ENCODE assay signal across 1 cellular context in the genomic region with DNA sequence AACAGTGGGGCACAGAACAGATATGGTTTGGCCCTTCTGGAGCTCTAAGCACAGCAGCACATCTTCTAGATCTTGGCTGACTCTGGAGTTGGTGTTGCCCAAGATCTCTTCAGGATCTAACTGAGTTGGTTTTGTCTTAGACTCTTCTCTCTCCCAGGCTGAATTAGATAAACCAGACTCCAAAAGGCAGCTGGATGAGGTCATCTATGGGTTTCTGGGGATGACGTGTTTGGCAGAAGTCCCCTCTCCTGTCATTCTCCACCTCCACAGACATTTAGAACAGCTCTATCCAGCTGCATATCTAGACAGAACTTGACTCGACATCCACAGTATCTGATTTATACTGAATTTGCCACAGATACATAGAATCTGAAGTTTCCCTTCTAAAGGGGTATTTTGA.
TF ChIP-seq lines count a peak whose summit lies in the region.

No MANE protein-coding gene starts in this region.

TF ChIP-seq in SK-N-SH, 30 proteins besides CTCF, POLR2A, EP300 and RAD21 (continued from another document):
- TF ChIP-seq, protein P1, sequence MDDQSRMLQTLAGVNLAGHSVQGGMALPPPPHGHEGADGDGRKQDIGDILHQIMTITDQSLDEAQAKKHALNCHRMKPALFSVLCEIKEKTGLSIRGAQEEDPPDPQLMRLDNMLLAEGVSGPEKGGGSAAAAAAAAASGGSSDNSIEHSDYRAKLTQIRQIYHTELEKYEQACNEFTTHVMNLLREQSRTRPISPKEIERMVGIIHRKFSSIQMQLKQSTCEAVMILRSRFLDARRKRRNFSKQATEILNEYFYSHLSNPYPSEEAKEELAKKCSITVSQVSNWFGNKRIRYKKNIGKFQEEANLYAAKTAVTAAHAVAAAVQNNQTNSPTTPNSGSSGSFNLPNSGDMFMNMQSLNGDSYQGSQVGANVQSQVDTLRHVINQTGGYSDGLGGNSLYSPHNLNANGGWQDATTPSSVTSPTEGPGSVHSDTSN (IDR thresholded peaks at IDR 0.05), result peak; percentile 79
- TF ChIP-seq GABPA (IDR thresholded peaks at IDR 0.05; ENCODE audit: low read depth) (no peak), RCOR1 (IDR thresholded peaks at IDR 0.05; ENCODE audit: low read length) (no peak), RXRA (IDR thresholded peaks at IDR 0.05; ENCODE audit: borderline replicate concordance, low read depth) (peak; percentile 42; the same call in 1 of the 2 replicates), SIN3A (IDR thresholded peaks at IDR 0.05; ENCODE audit: borderline replicate concordance, low read depth, low read length) (no peak), NRF1 (IDR thresholded peaks at IDR 0.05; ENCODE audit: low read depth, low read length) (no peak), TAF1 (IDR thresholded peaks at IDR 0.05; ENCODE audit: borderline replicate concordance, low read depth, low read length) (no peak), CHD2 (IDR thresholded peaks at IDR 0.05; ENCODE audit: low read length, partially characterized antibody) (no peak), MEF2A (IDR thresholded peaks at IDR 0.05; ENCODE audit: borderline replicate concordance, low read depth) (no peak), TEAD4 (IDR thresholded peaks at IDR 0.05; ENCODE audit: borderline replicate concordance, insufficient read depth) (no peak), GATA2 (CRISPR knock-in tag; IDR thresholded peaks at IDR 0.05) (no peak), JUND (IDR thresholded peaks at IDR 0.05) (peak; percentile 46), MXI1 (IDR thresholded peaks at IDR 0.05; ENCODE audit: low read depth, low read length) (no peak), FOSL2 (IDR thresholded peaks at IDR 0.05; ENCODE audit: borderline replicate concordance, low read depth) (0 out of 2 replicates have a peak, but pooled peaks have one; percentile 13), FOXM1 (IDR thresholded peaks at IDR 0.05; ENCODE audit: low read depth) (no peak), ELF1 (IDR thresholded peaks at IDR 0.05) (no peak), POLR2AphosphoS5 (IDR thresholded peaks at IDR 0.05; ENCODE audit: low read depth, low read length) (no peak), TCF12 (IDR thresholded peaks at IDR 0.05) (peak; percentile 68), EZH2phosphoT487 (IDR thresholded peaks at IDR 0.05; ENCODE audit: borderline replicate concordance, low read depth) (no peak), NFIC (IDR thresholded peaks at IDR 0.05; ENCODE audit: borderline replicate concordance) (peak; percentile 60)
- TF ChIP-seq, protein P2, sequence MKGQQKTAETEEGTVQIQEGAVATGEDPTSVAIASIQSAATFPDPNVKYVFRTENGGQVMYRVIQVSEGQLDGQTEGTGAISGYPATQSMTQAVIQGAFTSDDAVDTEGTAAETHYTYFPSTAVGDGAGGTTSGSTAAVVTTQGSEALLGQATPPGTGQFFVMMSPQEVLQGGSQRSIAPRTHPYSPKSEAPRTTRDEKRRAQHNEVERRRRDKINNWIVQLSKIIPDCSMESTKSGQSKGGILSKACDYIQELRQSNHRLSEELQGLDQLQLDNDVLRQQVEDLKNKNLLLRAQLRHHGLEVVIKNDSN (IDR thresholded peaks at IDR 0.05; ENCODE audit: borderline replicate concordance, low read depth), result no peak
- TF ChIP-seq, protein P3, sequence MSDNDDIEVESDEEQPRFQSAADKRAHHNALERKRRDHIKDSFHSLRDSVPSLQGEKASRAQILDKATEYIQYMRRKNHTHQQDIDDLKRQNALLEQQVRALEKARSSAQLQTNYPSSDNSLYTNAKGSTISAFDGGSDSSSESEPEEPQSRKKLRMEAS (IDR thresholded peaks at IDR 0.05; ENCODE audit: low read depth), result no peak
- TF ChIP-seq, protein P4, sequence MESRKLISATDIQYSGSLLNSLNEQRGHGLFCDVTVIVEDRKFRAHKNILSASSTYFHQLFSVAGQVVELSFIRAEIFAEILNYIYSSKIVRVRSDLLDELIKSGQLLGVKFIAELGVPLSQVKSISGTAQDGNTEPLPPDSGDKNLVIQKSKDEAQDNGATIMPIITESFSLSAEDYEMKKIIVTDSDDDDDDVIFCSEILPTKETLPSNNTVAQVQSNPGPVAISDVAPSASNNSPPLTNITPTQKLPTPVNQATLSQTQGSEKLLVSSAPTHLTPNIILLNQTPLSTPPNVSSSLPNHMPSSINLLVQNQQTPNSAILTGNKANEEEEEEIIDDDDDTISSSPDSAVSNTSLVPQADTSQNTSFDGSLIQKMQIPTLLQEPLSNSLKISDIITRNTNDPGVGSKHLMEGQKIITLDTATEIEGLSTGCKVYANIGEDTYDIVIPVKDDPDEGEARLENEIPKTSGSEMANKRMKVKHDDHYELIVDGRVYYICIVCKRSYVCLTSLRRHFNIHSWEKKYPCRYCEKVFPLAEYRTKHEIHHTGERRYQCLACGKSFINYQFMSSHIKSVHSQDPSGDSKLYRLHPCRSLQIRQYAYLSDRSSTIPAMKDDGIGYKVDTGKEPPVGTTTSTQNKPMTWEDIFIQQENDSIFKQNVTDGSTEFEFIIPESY (IDR thresholded peaks at IDR 0.05; ENCODE audit: borderline replicate concordance, low read depth), result no peak
